ENCODE assay signal across 8 cellular contexts in genomic region chr16:18788828-18789514, GRCh38. TPM values are rescaled to one million over a fixed set of nuclear protein-coding genes. Genes with fewer than 3 reads are reported as not detected.
A peak's percentile ranks its signal among the peaks of the same experiment; 100 is the strongest.
DNase-seq lines count a peak whose midpoint lies in the region; ATAC-seq and TF ChIP-seq lines count a peak whose summit lies in the region.

No MANE protein-coding gene starts in this region.

- TF ChIP-seq POLR2A in esophagus muscularis mucosa (IDR thresholded peaks at IDR 0.05; ENCODE audit: low read depth), result no peak
- no peak for TF ChIP-seq POLR2A in prostate gland (IDR thresholded peaks at IDR 0.05)

- POLR2A ChIA-PET in Panc1 (lab: Charles Lee), result interaction anchor here (0.7 kb wide), 1 partner anchor 13 kb away, joined by 3 read pairs; the partner anchor contains the start of gene ARL6IP1

- H3K4me3 ChIP-seq in GM08714 (ENCODE audit: low read length) (peak overlapping the region; percentile 100), Panc1 (ENCODE audit: low read depth in 2 of 2, low read length in 2 of 2) (peak overlapping the region; percentile 75 to 96), esophagus muscularis mucosa (peak overlapping the region; percentile 69 to 94 (median 83)), prostate gland (peak overlapping the region; percentile 81 to 87)

- H3K36me3 ChIP-seq in Panc1 (ENCODE audit: control insufficient read depth, insufficient read depth, low read length) (peaks cover 55% of the 10 kb centered on the region), esophagus muscularis mucosa (peaks cover 34 to 76% (median 59%) of the 10 kb centered on the region in 4 donors), prostate gland (peaks cover 0 to 3% of the 10 kb centered on the region in 2 donors)

- no peak for TF ChIP-seq CTCF in Panc1 (IDR thresholded peaks at IDR 0.05)
- no peak for TF ChIP-seq CTCF in esophagus muscularis mucosa (IDR thresholded peaks at IDR 0.05)
- no peak for TF ChIP-seq CTCF in prostate gland (IDR thresholded peaks at IDR 0.05)

- DNase-seq in Panc1 (ENCODE audit: low read depth, low spot score) (no peak), esophagus muscularis mucosa (ENCODE audit: extremely low spot score) (no peak), prostate gland (ENCODE audit: low spot score) (no peak), NCI-H1436 (lab: John Stamatoyannopoulos, UW) (no peak), iPS-NIHi11 (ENCODE audit: low spot score) (no peak), NCI-H2227 treated with DMSO at 0.1 percent for 48 hours (lab: John Stamatoyannopoulos, UW) (no peak)

- in situ Hi-C loops in Panc1 (cut with HindIII; ENCODE audit: low pct_unique_long_range_greater_than_20kb, low sequenced_read_pairs), result no loop called here

- H3K27me3 ChIP-seq in Panc1 (ENCODE audit: control insufficient read depth, insufficient read depth, low read length) (no peaks in the 10 kb centered on the region), esophagus muscularis mucosa (no peaks in the 10 kb centered on the region), prostate gland (replicated peaks; ENCODE audit: insufficient read depth) (no peaks in the 10 kb centered on the region)

- H3K27ac ChIP-seq in Panc1 (ENCODE audit: low read length) (peak overlapping the region; percentile 98), esophagus muscularis mucosa (replicated peaks in 1 of 4) (peak overlapping the region; percentile 82 to 90 (median 86)), prostate gland (peak overlapping the region; percentile 75 to 76)

- TSS peak; percentile 60 for BruUV-seq in Panc1 (replicated peaks; lab: Mats Ljungman, UMichigan)

- WGBS in esophagus muscularis mucosa, result 14% methylated on average over 20 of the region's 20 CpGs
- WGBS in prostate gland, result 5% methylated on average over 20 of the region's 20 CpGs

- H3K4me1 ChIP-seq in Panc1 (ENCODE audit: control insufficient read depth, insufficient read depth, low read length) (peaks cover 46% of the 10 kb centered on the region), esophagus muscularis mucosa (peaks cover 46 to 62% (median 60%) of the 10 kb centered on the region in 4 donors), prostate gland (replicated peaks) (peaks cover 11% of the 10 kb centered on the region)

- ATAC-seq in Panc1 (no peak), HG03159 (IDR thresholded peaks at IDR 0.05; ENCODE audit: unreplicated experiment) (no peak)

- TF ChIP-seq EP300 in esophagus muscularis mucosa (IDR thresholded peaks at IDR 0.05), result no peak

- no peaks in the 10 kb centered on the region for H3K9me3 ChIP-seq in Panc1 (ENCODE audit: control insufficient read depth, insufficient read depth, low read depth, low read length)
- no peaks in the 10 kb centered on the region for H3K9me3 ChIP-seq in esophagus muscularis mucosa
- H3K9me3 ChIP-seq in prostate gland, result no peaks in the 10 kb centered on the region

- CTCF ChIA-PET in Panc1 (lab: Charles Lee), result no interaction called here

- intact Hi-C loops in Panc1 (cut with micrococcal nuclease; ENCODE audit: unreplicated experiment) (no loop called here), esophagus muscularis mucosa (cut with DNase I) (no loop called here), prostate gland (cut with DNase I) (no loop called here)

RNA-seq across cellular contexts. Expression of gene RPS15A, which starts 1.2 kb away (rescaled TPM):
- total RNA-seq in Panc1 (2021; ENCODE audit: unreplicated experiment) (1,366 TPM), esophagus muscularis mucosa (1,000 to 10,000 TPM in 2 of 4 donors, 100 to 1,000 TPM in 2; 356 to 2,439 (median 1,496) TPM), prostate gland (1,000 to 10,000 TPM in 1 of 2 donors, 100 to 1,000 TPM in 1; 836 to 2,411 TPM)
- 1,339 TPM for polyA plus RNA-seq in Panc1 (2012; ENCODE audit: insufficient read length)

RNA-seq across cellular contexts. Expression of gene ARL6IP1, which starts 12.4 kb away (rescaled TPM):
- total RNA-seq in Panc1 (2021; ENCODE audit: unreplicated experiment) (343 TPM), esophagus muscularis mucosa (100 to 1,000 TPM in 1 of 4 donors, 10 to 100 TPM in 3; 53.4 to 146 (median 91.2) TPM), prostate gland (100 to 1,000 TPM; 226 to 298 TPM)
- polyA plus RNA-seq in Panc1 (2012; ENCODE audit: insufficient read length), result 339 TPM
